In genomic region chr3:102673271-102674115, GRCh38 we compare ENCODE assay signal across 8 cellular contexts.
DNase-seq lines count a peak whose midpoint lies in the region; ATAC-seq and TF ChIP-seq lines count a peak whose summit lies in the region.

No MANE protein-coding gene starts in this region.

- H4K20me1 ChIP-seq in DND-41 (ENCODE audit: insufficient read depth, low read length) (no peaks in the 10 kb centered on the region), OCI-LY7 (ENCODE audit: insufficient read depth, low read length) (no peaks in the 10 kb centered on the region)

- no peaks in the 10 kb centered on the region for H3K36me3 ChIP-seq in DND-41 (ENCODE audit: insufficient read depth, low read length)
- no peaks in the 10 kb centered on the region for H3K36me3 ChIP-seq in OCI-LY7 (ENCODE audit: insufficient read depth, low read length)
- no peaks in the 10 kb centered on the region for H3K36me3 ChIP-seq in neuron (ENCODE audit: insufficient read depth, low read length)
- H3K36me3 ChIP-seq in tibial artery = no peaks in the 10 kb centered on the region

- POLR2A ChIA-PET in OCI-LY7 (lab: Charles Lee) = interaction anchor here (0.6 to 0.7 kb wide), 3 partner anchors 259 to 1924 kb away, joined by 3 to 4 read pairs (median 3); no protein-coding TSS in a partner anchor

- no peaks in the 10 kb centered on the region for H3K27me3 ChIP-seq in DND-41 (ENCODE audit: insufficient read depth, low read length, poor library complexity)
- H3K27me3 ChIP-seq in neuron (ENCODE audit: insufficient read depth, low read length) = no peaks in the 10 kb centered on the region
- no peaks in the 10 kb centered on the region for H3K27me3 ChIP-seq in tibial artery

- H3K27me3 Mint-ChIP-seq in activated T-cell treated with anti-CD3 and anti-CD28 coated beads, Interleukin-2, amount 50 U/mL, for 24 hours = peaks cover 24% of the 10 kb centered on the region

- H2AFZ ChIP-seq in DND-41 (ENCODE audit: low read depth, low read length) (no peak overlapping the region), OCI-LY7 (ENCODE audit: low read length) (0 out of 2 replicates have a peak overlapping the region, but pooled peaks have one; percentile 20), neuron (ENCODE audit: low read depth, low read length) (peak overlapping the region; percentile 87)

- ATAC-seq in DND-41 (ENCODE audit: insufficient read depth, low read depth) (peak; percentile 80), GM21723 (IDR thresholded peaks at IDR 0.05; ENCODE audit: unreplicated experiment) (peak; percentile 95)

- no peak overlapping the region for H3K9ac ChIP-seq in DND-41 (ENCODE audit: low read depth, low read length)

- intact Hi-C loops in OCI-LY7 (cut with micrococcal nuclease; ENCODE audit: unreplicated experiment) = loop anchor here (1.0 kb wide), 1 partner anchor 444 kb away; no protein-coding TSS in a partner anchor
- intact Hi-C loops in tibial artery (cut with DNase I; ENCODE audit: low total_unique reads) = no loop called here

- H3K9me3 ChIP-seq in DND-41 (ENCODE audit: insufficient read depth, low read length, severe bottlenecking) = no peaks in the 10 kb centered on the region
- H3K9me3 ChIP-seq in OCI-LY7 (ENCODE audit: low read length) = no peaks in the 10 kb centered on the region
- no peaks in the 10 kb centered on the region for H3K9me3 ChIP-seq in neuron (ENCODE audit: low read length)
- no peaks in the 10 kb centered on the region for H3K9me3 ChIP-seq in tibial artery

- H3K27ac ChIP-seq in DND-41 (ENCODE audit: low read length) = no peak overlapping the region
- H3K27ac ChIP-seq in OCI-LY7 (ENCODE audit: low read depth, low read length, poor library complexity, severe bottlenecking) = no peak overlapping the region
- H3K27ac ChIP-seq in tibial artery = no peak overlapping the region

- CTCF ChIA-PET in OCI-LY7 (lab: Charles Lee; ENCODE audit: unreplicated experiment) = interaction anchor here (0.6 kb wide), 1 partner anchor 621 kb away, joined by 4 read pairs; no protein-coding TSS in a partner anchor

- no peaks in the 10 kb centered on the region for H3K36me3 Mint-ChIP-seq in activated T-cell treated with anti-CD3 and anti-CD28 coated beads, Interleukin-2, amount 50 U/mL, for 24 hours (ENCODE audit: low read depth)

- H3K4me1 ChIP-seq in DND-41 (ENCODE audit: insufficient read depth, low read length) (0 out of 2 replicates have a peak, but pooled peaks cover 3% of the 10 kb centered on the region), OCI-LY7 (ENCODE audit: insufficient read depth, low read length, poor library complexity, severe bottlenecking) (no peaks in the 10 kb centered on the region), neuron (ENCODE audit: insufficient read depth, low read length) (peaks cover 4% of the 10 kb centered on the region), tibial artery (no peaks in the 10 kb centered on the region)

- H3K9me3 Mint-ChIP-seq in activated T-cell treated with anti-CD3 and anti-CD28 coated beads, Interleukin-2, amount 50 U/mL, for 24 hours = no peaks in the 10 kb centered on the region

- no peak overlapping the region for H3K27ac Mint-ChIP-seq in activated T-cell treated with anti-CD3 and anti-CD28 coated beads, Interleukin-2, amount 50 U/mL, for 24 hours

- no TSS peak for BruUV-seq in OCI-LY7 (replicated peaks; lab: Mats Ljungman, UMichigan)

- no peaks in the 10 kb centered on the region for H3K9me2 ChIP-seq in OCI-LY7 (ENCODE audit: insufficient read depth, low read length)

- peak; percentile 88 for TF ChIP-seq CTCF in DND-41 (IDR thresholded peaks at IDR 0.05; ENCODE audit: borderline replicate concordance, extremely low read depth, low read length, poor library complexity, severe bottlenecking)
- TF ChIP-seq CTCF in OCI-LY7 (conservative IDR thresholded peaks at IDR 0.05; ENCODE audit: low read length) = peak; percentile 90
- TF ChIP-seq CTCF in tibial artery (IDR thresholded peaks at IDR 0.05) = peak; percentile 49 to 62

- no peak overlapping the region for H3K4me3 ChIP-seq in DND-41 (ENCODE audit: low read depth in 1 of 2, low read length in 2 of 2)
- H3K4me3 ChIP-seq in Jurkat, Clone E6-1 (ENCODE audit: low read length) = no peak overlapping the region
- H3K4me3 ChIP-seq in OCI-LY7 (ENCODE audit: low read depth, low read length, poor library complexity, severe bottlenecking) = no peak overlapping the region
- peak overlapping the region; percentile 18 for H3K4me3 ChIP-seq in neuron (ENCODE audit: low read length)
- no peak overlapping the region for H3K4me3 ChIP-seq in tibial artery

- H3K4me3 Mint-ChIP-seq in activated T-cell treated with anti-CD3 and anti-CD28 coated beads, Interleukin-2, amount 50 U/mL, for 24 hours = no peak overlapping the region

- no peaks in the 10 kb centered on the region for H3K4me1 Mint-ChIP-seq in activated T-cell treated with anti-CD3 and anti-CD28 coated beads, Interleukin-2, amount 50 U/mL, for 24 hours (ENCODE audit: low read depth)

- DNase-seq in DND-41 (peak; percentile 66), OCI-LY7 (ENCODE audit: low spot score) (peak; percentile 57), fibroblast of peridontal ligament (ENCODE audit: extremely low read depth) (peak; percentile 44), tibial artery (peak in 1 of 2 donors; percentile 31)
- peak; percentile 31 for DNase-seq in Jurkat, Clone E6-1 (ENCODE audit: low read depth, low spot score)
- DNase-seq in activated T-cell treated with anti-CD3 and anti-CD28 coated beads, Interleukin-2, amount 50 U/mL, for 24 hours = peak; percentile 68

- H3K79me2 ChIP-seq in DND-41 (ENCODE audit: insufficient read depth, low read length) = no peaks in the 10 kb centered on the region
- no peaks in the 10 kb centered on the region for H3K79me2 ChIP-seq in OCI-LY7 (ENCODE audit: insufficient read depth, low read depth, low read length)

- no peak overlapping the region for H3K4me2 ChIP-seq in DND-41 (ENCODE audit: insufficient read depth, low read length)
- no peak overlapping the region for H3K4me2 ChIP-seq in OCI-LY7 (ENCODE audit: low read length)
